ENCODE assay signal across 8 cellular contexts in the genomic region with DNA sequence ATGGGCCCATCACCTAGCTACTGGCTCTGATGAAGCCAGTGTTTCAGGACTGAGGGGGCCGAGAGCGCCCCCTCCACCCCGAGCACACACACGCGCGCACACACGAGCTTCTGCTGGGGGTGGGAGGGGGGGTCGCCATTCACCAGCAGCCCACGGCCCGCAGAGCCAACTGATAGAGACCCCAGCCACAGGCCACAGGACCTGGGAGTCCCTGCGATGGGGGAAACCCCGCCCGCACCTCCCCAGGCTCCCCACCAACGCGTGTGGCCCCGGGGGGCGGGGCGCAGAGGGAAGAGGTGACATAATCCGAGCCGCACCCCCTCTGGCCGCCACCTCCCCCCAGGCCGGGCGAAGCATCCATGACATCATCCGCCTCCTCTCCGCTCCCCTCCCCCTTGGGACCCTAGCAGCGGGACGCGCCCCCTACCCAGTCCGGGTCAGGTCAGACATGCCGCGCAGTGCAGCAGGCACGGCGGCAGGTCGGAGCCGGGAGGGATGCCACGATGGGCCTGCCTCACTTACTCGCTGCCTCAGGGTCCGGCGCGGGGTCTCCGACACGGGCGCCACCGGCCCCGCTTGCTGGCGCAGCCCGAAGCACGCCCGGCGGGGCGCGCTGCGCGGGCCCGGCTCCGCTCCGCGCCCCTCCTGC. TPM values are rescaled to one million over a fixed set of nuclear protein-coding genes. Genes with fewer than 3 reads are reported as not detected.
A peak's percentile ranks its signal among the peaks of the same experiment; 100 is the strongest.
DNase-seq lines count a peak whose midpoint lies in the region; ATAC-seq and TF ChIP-seq lines count a peak whose summit lies in the region.

A gene (minus strand): TSS at position 617 of the 649 bp plus-strand sequence. CDS start 6,386 bp downstream, outside the sequence.

- H3K4me1 Mint-ChIP-seq in T-cell = peaks cover 21 to 27% (median 25%) of the 10 kb centered on the region in 3 donors

- peak within 1 kb of the TSS; percentile 90 for H3K4me3 ChIP-seq in GM23248
- H3K4me3 ChIP-seq in gastrocnemius medialis = peak within 1 kb of the TSS; percentile 85 to 98 (median 95)

- POLR2A ChIA-PET in T-cell (lab: Charles Lee) = interaction anchor here in 1 of 2 donors (0.6 to 0.7 kb wide), 2 partner anchors 12 to 119 kb away, joined by 3 to 6 read pairs; no protein-coding TSS in a partner anchor

- no peaks in the 10 kb centered on the region for H3K79me2 ChIP-seq in GM23248 (ENCODE audit: insufficient read depth)

- in situ Hi-C loops in GM23248 (cut with MboI) = no loop called here
- in situ Hi-C loops in gastrocnemius medialis (cut with MboI; ENCODE audit: low sequenced_read_pairs in 4 of 4) = no loop called here

- H3K36me3 Mint-ChIP-seq in T-cell = peaks cover 3% of the 10 kb centered on the region

- H3K4me3 Mint-ChIP-seq in T-cell = peak within 1 kb of the TSS; percentile 78 to 86 (median 80)

- H3K27ac Mint-ChIP-seq in T-cell = peak within 1 kb of the TSS; percentile 48 to 81

- H3K9me2 ChIP-seq in GM23248 (ENCODE audit: insufficient read depth) = no peaks in the 10 kb centered on the region

- H3K36me3 ChIP-seq in ES-I3 (ENCODE audit: insufficient read depth, low read length) = no peaks in the 10 kb centered on the region
- H3K36me3 ChIP-seq in GM23248 (ENCODE audit: low read depth) = no peaks in the 10 kb centered on the region
- H3K36me3 ChIP-seq in gastrocnemius medialis = no peaks in the 10 kb centered on the region

- H3K27me3 ChIP-seq in GM23248 (replicated peaks; ENCODE audit: insufficient read depth) (no peaks in the 10 kb centered on the region), gastrocnemius medialis (no peaks in the 10 kb centered on the region)

- no peaks in the 10 kb centered on the region for H3K9me3 ChIP-seq in ES-I3 (ENCODE audit: control insufficient read depth, insufficient read depth, low read length)
- no peaks in the 10 kb centered on the region for H3K9me3 ChIP-seq in GM23248 (ENCODE audit: low read depth)
- H3K9me3 ChIP-seq in gastrocnemius medialis = no peaks in the 10 kb centered on the region

- intact Hi-C loops in gastrocnemius medialis (cut with DNase I; ENCODE audit: low total_unique reads) = loop anchor here (1.0 to 5.0 kb wide), 2 partner anchors 14 to 126 kb away; a partner anchor contains a TSS

- peak; percentile 88 for DNase-seq in GM23248
- peak; percentile 56 for DNase-seq in LoVo (ENCODE audit: low spot score)
- DNase-seq in T-cell = peak; percentile 52 to 95 (median 91)
- DNase-seq in amygdala (lab: John Stamatoyannopoulos, UW) = peak in 41 of 56 donors; percentile 31 to 90 (median 71)
- DNase-seq in hypothalamus (lab: John Stamatoyannopoulos, UW) = peak in 44 of 51 donors; percentile 36 to 84 (median 64)
- DNase-seq in gastrocnemius medialis = peak; percentile 29 to 57
- DNase-seq in HPDE6-E6E7 (ENCODE audit: extremely low spot score) = no peak

- peak within 1 kb of the TSS; percentile 95 for H3K9ac ChIP-seq in ES-I3 (ENCODE audit: low read depth, low read length)
- H3K9ac ChIP-seq in GM23248 = peak within 1 kb of the TSS; percentile 89

- no peaks in the 10 kb centered on the region for H4K20me1 ChIP-seq in GM23248 (ENCODE audit: insufficient read depth)

- CTCF ChIA-PET in T-cell (lab: Charles Lee) = interaction anchor here (0.6 to 0.7 kb wide), 3 partner anchors 9 to 58 kb away, joined by 4 read pairs; no protein-coding TSS in a partner anchor

- H3K4me1 ChIP-seq in ES-I3 (ENCODE audit: insufficient read depth, low read length) = peaks cover 9% of the 10 kb centered on the region; the same call in 1 of the 2 replicates
- H3K4me1 ChIP-seq in GM23248 (ENCODE audit: insufficient read depth) = peaks cover 16% of the 10 kb centered on the region
- peaks cover 5 to 22% of the 10 kb centered on the region in 2 donors for H3K4me1 ChIP-seq in gastrocnemius medialis

- no peaks in the 10 kb centered on the region for H3K9me3 Mint-ChIP-seq in T-cell

- H3K27me3 Mint-ChIP-seq in T-cell = peaks cover 6 to 31% of the 10 kb centered on the region in 2 donors

- ATAC-seq in T-cell (replicated peaks in 1 of 4) (peak; percentile 78 to 85 (median 81)), gastrocnemius medialis (peak; percentile 21 to 47)

- peak; percentile 69 to 75 for TF ChIP-seq POLR2A in gastrocnemius medialis (IDR thresholded peaks at IDR 0.05)

- peak within 1 kb of the TSS; percentile 95 for H3K4me2 ChIP-seq in GM23248 (ENCODE audit: unreplicated experiment)

- 1 to 3% methylated on average over 15 to 42 of the region's 58 CpGs for WGBS in GM23248 (ENCODE audit: low coverage in 1 of 2, low lambda C conversion rate in 2 of 2, missing lambda C conversion rate in 2 of 2), 2 experiments

- H2AFZ ChIP-seq in GM23248 = peak within 1 kb of the TSS; percentile 92

- H3F3A ChIP-seq in GM23248 (ENCODE audit: insufficient read depth) = peaks cover 13% of the 10 kb centered on the region

- TF ChIP-seq CTCF in gastrocnemius medialis (IDR thresholded peaks at IDR 0.05 in 4 of 5, conservative IDR thresholded peaks at IDR 0.05 in 1 of 5) = no peak

- H3K27ac ChIP-seq in GM23248 (peak within 1 kb of the TSS; percentile 39), gastrocnemius medialis (peak within 1 kb of the TSS; percentile 85 to 95 (median 86))

RNA-seq across cellular contexts. Expression of the gene that starts here (rescaled TPM):
- total RNA-seq in GM23248 (2014; rRNA removed; shearing (Covaris generic)) = 9.0 and 12.1 TPM in 2 replicates
- polyA plus RNA-seq in GM23248 (2016; fragmentation: Nextera tagmentation; extraction: Ambion mirVana) = 3.3 and 3.9 TPM in 2 replicates
- total RNA-seq in T-cell = 10 to 100 TPM; 14.4 to 19.6 (median 15.3) TPM
- total RNA-seq in gastrocnemius medialis = 10 to 100 TPM; 15.3 to 33.4 (median 18.9) TPM
